ENCODE assay signal across 8 cellular contexts in genomic region chr7:51160990-51161615, GRCh38.
A peak's percentile ranks its signal among the peaks of the same experiment; 100 is the strongest.
DNase-seq lines count a peak whose midpoint lies in the region; ATAC-seq and TF ChIP-seq lines count a peak whose summit lies in the region.

No MANE protein-coding gene starts in this region.

- intact Hi-C loops in right cardiac atrium (cut with DNase I), result loop anchor here (5.0 to 10.0 kb wide), 4 partner anchors 204 to 696 kb away; no protein-coding TSS in a partner anchor
- intact Hi-C loops in sigmoid colon (cut with DNase I), result loop anchor here (1.0 to 5.0 kb wide), 4 partner anchors 484 to 1068 kb away; partner anchors contain the start of gene ZPBP

- TF ChIP-seq EP300 in sigmoid colon (IDR thresholded peaks at IDR 0.05), result no peak

- DNase-seq in AG20443 (ENCODE audit: low spot score) (peak; percentile 79), M059J (ENCODE audit: low read depth) (peak; percentile 55), SW480 (ENCODE audit: low spot score) (peak; percentile 57), anterior cingulate cortex (lab: John Stamatoyannopoulos, UW) (peak in 54 of 58 donors; percentile 20 to 84 (median 60)), right cardiac atrium (peak; percentile 67 to 84 (median 75)), sigmoid colon (peak; percentile 83)

- peak; percentile 55 for ATAC-seq in GM18867 (IDR thresholded peaks at IDR 0.05; ENCODE audit: unreplicated experiment)
- peak; percentile 63 to 79 for ATAC-seq in right cardiac atrium
- no peak for ATAC-seq in GM18870 (IDR thresholded peaks at IDR 0.05; ENCODE audit: unreplicated experiment)

- H3K4me1 ChIP-seq in right cardiac atrium (ENCODE audit: control insufficient read depth, insufficient read depth, low read length) (no peaks in the 10 kb centered on the region), sigmoid colon (peaks cover 0 to 10% (median 0%) of the 10 kb centered on the region in 4 donors)

- H3K4me3 ChIP-seq in right cardiac atrium (ENCODE audit: low read length) (no peak overlapping the region), sigmoid colon (no peak overlapping the region)

- H3K27me3 ChIP-seq in right cardiac atrium (ENCODE audit: control insufficient read depth, insufficient read depth) (no peaks in the 10 kb centered on the region), sigmoid colon (no peaks in the 10 kb centered on the region)

- H3K9me3 ChIP-seq in right cardiac atrium (ENCODE audit: control insufficient read depth, low read length), result no peaks in the 10 kb centered on the region
- H3K9me3 ChIP-seq in sigmoid colon, result no peaks in the 10 kb centered on the region

- no peak overlapping the region for H3K27ac ChIP-seq in right cardiac atrium (ENCODE audit: low read length)
- H3K27ac ChIP-seq in sigmoid colon, result peak overlapping the region in 2 of 4 donors; percentile 8 to 15

- no peaks in the 10 kb centered on the region for H3K36me3 ChIP-seq in sigmoid colon

- peak; percentile 72 to 95 (median 88) for TF ChIP-seq CTCF in sigmoid colon (IDR thresholded peaks at IDR 0.05)

- WGBS in right cardiac atrium, result 24% methylated on average over 9 of the region's 9 CpGs
- WGBS in sigmoid colon, 2 donors, result 21 to 27% methylated on average over 9 of the region's 9 CpGs

- no peak for TF ChIP-seq POLR2A in sigmoid colon (IDR thresholded peaks at IDR 0.05)
